ENCODE assay signal across 23 cellular contexts in genomic region chrX:16566571-16566970, GRCh38.
DNase-seq lines count a peak whose midpoint lies in the region; FAIRE-seq and TF ChIP-seq lines count a peak whose summit lies in the region.
"Had no signal": no experiment of that assay in that cellular context is flagged by ENCODE, and none has a peak within 500 bp of the region (broad histone marks: within the 10 kb centered on the region; RNA-seq: fewer than 3 reads in every experiment).

No MANE protein-coding gene starts in this region.

- no peaks in the 10 kb centered on the region for H3K36me3 Mint-ChIP-seq in HFFc6 (ENCODE audit: low read depth)
- H3K36me3 Mint-ChIP-seq: CD14-positive monocyte; CD8-positive, alpha-beta memory T cell had no signal

- no peak overlapping the region for H3K4me3 Mint-ChIP-seq in HFFc6
- H3K4me3 Mint-ChIP-seq: CD14-positive monocyte; CD4-positive, alpha-beta T cell; CD8-positive, alpha-beta memory T cell had no signal

- H3K4me1 Mint-ChIP-seq in HFFc6 (ENCODE audit: low read depth): no peaks in the 10 kb centered on the region
- H3K4me1 Mint-ChIP-seq: CD14-positive monocyte; CD8-positive, alpha-beta memory T cell had no signal

- POLR2A ChIA-PET in HEK293T (lab: Yijun Ruan, JAX): no interaction called here

- DNase-seq in HEK293T (ENCODE audit: extremely low spot score) (no peak), NCI-H69 (lab: John Stamatoyannopoulos, UW) (peak; percentile 20), HFFc6 (no peak), NCI-H187 treated with DMSO at 0.1 percent for 48 hours (lab: John Stamatoyannopoulos, UW) (no peak)
- DNase-seq in stimulated activated CD4-positive, alpha-beta T cell treated with anti-CD3 and anti-CD28 coated beads, Interleukin-4, amount 100 ng/mL, for 24 hours: no peak
- DNase-seq: 8988T; ACHN; AML-193; BE2C; CD4-positive, alpha-beta T cell; CD8-positive, alpha-beta memory T cell; DMS 273 treated with DMSO at 0.1 percent for 48 hours; DMS79; EL; GDM1; GOT3; H7; HCEC 1CT had no signal

- no peak overlapping the region for H3K27ac Mint-ChIP-seq in HFFc6
- H3K27ac Mint-ChIP-seq: CD14-positive monocyte; CD4-positive, alpha-beta T cell; CD8-positive, alpha-beta memory T cell had no signal

- CTCF ChIA-PET in HEK293T (lab: Yijun Ruan, JAX): no interaction called here

- FAIRE-seq in colon (lab: Jason Lieb, UNC): peak; percentile 49
- FAIRE-seq: A549, D721Med, GM12878 had no signal

- no peaks in the 10 kb centered on the region for H3K27me3 Mint-ChIP-seq in HFFc6 (ENCODE audit: insufficient read depth)
- H3K27me3 Mint-ChIP-seq: CD4-positive, alpha-beta T cell had no signal

- H3K9me3 Mint-ChIP-seq in HFFc6: no peaks in the 10 kb centered on the region
- H3K9me3 Mint-ChIP-seq: CD4-positive, alpha-beta T cell; CD8-positive, alpha-beta memory T cell had no signal

- TF ChIP-seq CTCF in HFFc6 (IDR thresholded peaks at IDR 0.05): no peak

TF ChIP-seq in HEK293T, 16 proteins besides CTCF, POLR2A, EP300 and RAD21:
- peak; percentile 57 for TF ChIP-seq PKNOX1 (IDR thresholded peaks at IDR 0.05)
- TF ChIP-seq L3MBTL2 (conservative IDR thresholded peaks at IDR 0.05): no peak
